In genomic region chr14:93909429-93910128, GRCh38 we compare ENCODE assay signal across 28 cellular contexts. TPM values are rescaled to one million over a fixed set of nuclear protein-coding genes. Genes with fewer than 3 reads are reported as not detected.
"Had no signal": no experiment of that assay in that cellular context is flagged by ENCODE, and none has a peak within 500 bp of the region (broad histone marks: within the 10 kb centered on the region; RNA-seq: fewer than 3 reads in every experiment).

No MANE protein-coding gene starts in this region.

- DNase-seq: activated CD4-positive, alpha-beta T cell treated with anti-CD3 and anti-CD28 coated beads, Interleukin-2, amount 10 ng/mL, durations not matched to agents 24 days and 14 days; activated CD8-positive, alpha-beta memory T cell treated with anti-CD3 and anti-CD28 coated beads, Interleukin-2, amount 10 ng/mL, durations not matched to agents 7 days and 5 days; activated CD8-positive, alpha-beta T cell treated with anti-CD3 and anti-CD28 coated beads for 36 hours; activated gamma-delta T cell; activated T-cell treated with anti-CD3 and anti-CD28 coated beads for 4 hours; cortex of kidney; endodermal cell; esophagus squamous epithelium; foreskin keratinocyte; immature natural killer cell; left ventricle myocardium superior; mammary epithelial cell; small intestine; stimulated activated CD4-positive, alpha-beta T cell treated with anti-CD3 and anti-CD28 coated beads, Interleukin-2, amount 100 ng/mL, for 24 hours; SW 1271; T-helper 17 cell; testis; trophoblast cell; uterus had no signal

- H3K36me3 ChIP-seq: ascending aorta, esophagus squamous epithelium, uterus had no signal

- H3K27me3 ChIP-seq: ascending aorta, foreskin keratinocyte, hepatocyte, testis, uterus had no signal

- H3K79me2 ChIP-seq: hepatocyte, parathyroid adenoma had no signal

- ATAC-seq: activated CD8-positive, alpha-beta memory T cell treated with anti-CD3 and anti-CD28 coated beads, Interleukin-2, amount 10 ng/mL, durations not matched to agents 7 days and 5 days; activated CD8-positive, alpha-beta T cell treated with anti-CD3 and anti-CD28 coated beads for 36 hours; activated naive CD4-positive, alpha-beta T cell treated with anti-CD3 and anti-CD28 coated beads, Interleukin-2, amount 50 U/mL, for 72 hours; foreskin keratinocyte; left ventricle myocardium superior; sciatic nerve; stimulated activated effector memory CD8-positive, alpha-beta T cell treated with anti-CD3 and anti-CD28 coated beads, Interleukin-12 subunit alpha, Interleukin-12 subunit beta, amount 100 ng/mL, for 72 hours; T-helper 17 cell had no signal

- H3K4me3 ChIP-seq: ascending aorta, esophagus squamous epithelium, hepatocyte, testis, uterus had no signal

- H3K4me2 ChIP-seq: hepatocyte had no signal

- H2AFZ ChIP-seq: hepatocyte, parathyroid adenoma had no signal

- FAIRE-seq: bronchial epithelial cell, small intestine had no signal

- H3K27ac ChIP-seq: ascending aorta, esophagus squamous epithelium, foreskin keratinocyte, hepatocyte, parathyroid adenoma, testis, uterus had no signal

- H3K4me1 ChIP-seq: ascending aorta, foreskin keratinocyte, parathyroid adenoma, testis, uterus had no signal

- H3K9ac ChIP-seq: parathyroid adenoma had no signal

- H3K9me3 ChIP-seq: ascending aorta, testis, uterus had no signal

RNA-seq across cellular contexts. Expression of gene FAM181A, which starts 17.6 kb away (rescaled TPM):
- total RNA-seq: activated CD4-positive, alpha-beta T cell treated with anti-CD3 and anti-CD28 coated beads, Interleukin-2, amount 10 ng/mL, durations not matched to agents 24 days and 14 days; activated CD8-positive, alpha-beta memory T cell treated with anti-CD3 and anti-CD28 coated beads, Interleukin-2, amount 10 ng/mL, durations not matched to agents 7 days and 5 days; activated CD8-positive, alpha-beta T cell treated with anti-CD3 and anti-CD28 coated beads for 36 hours; activated naive CD4-positive, alpha-beta T cell treated with anti-CD3 and anti-CD28 coated beads, Interleukin-2, amount 50 U/mL, for 72 hours; ascending aorta; bronchial epithelial cell; endodermal cell; esophagus squamous epithelium; foreskin keratinocyte; hepatocyte; left ventricle myocardium superior; myocyte; sciatic nerve; T-helper 17 cell had no signal
- polyA plus RNA-seq: adipose tissue, foreskin keratinocyte, hepatocyte, immature natural killer cell, small intestine had no signal
